ENCODE assay signal across 1 cellular context in genomic region chr21:33654412-33654811, GRCh38.
TF ChIP-seq lines count a peak whose summit lies in the region.

No MANE protein-coding gene starts in this region.

TF ChIP-seq in IMR-90, 13 proteins besides CTCF, POLR2A, EP300 and RAD21:
- TF ChIP-seq FOS (IDR thresholded peaks at IDR 0.05; ENCODE audit: low read depth, low read length) = no peak
- no peak for TF ChIP-seq MXI1 (IDR thresholded peaks at IDR 0.05; ENCODE audit: borderline replicate concordance, low read depth, low read length)
- TF ChIP-seq CHD1 (IDR thresholded peaks at IDR 0.05; ENCODE audit: low read depth, low read length) = no peak
- no peak for TF ChIP-seq RFX5 (IDR thresholded peaks at IDR 0.05; ENCODE audit: low read depth, low read length)
- no peak for TF ChIP-seq MAZ (IDR thresholded peaks at IDR 0.05; ENCODE audit: borderline replicate concordance, low read depth, low read length)
- TF ChIP-seq, protein P1, sequence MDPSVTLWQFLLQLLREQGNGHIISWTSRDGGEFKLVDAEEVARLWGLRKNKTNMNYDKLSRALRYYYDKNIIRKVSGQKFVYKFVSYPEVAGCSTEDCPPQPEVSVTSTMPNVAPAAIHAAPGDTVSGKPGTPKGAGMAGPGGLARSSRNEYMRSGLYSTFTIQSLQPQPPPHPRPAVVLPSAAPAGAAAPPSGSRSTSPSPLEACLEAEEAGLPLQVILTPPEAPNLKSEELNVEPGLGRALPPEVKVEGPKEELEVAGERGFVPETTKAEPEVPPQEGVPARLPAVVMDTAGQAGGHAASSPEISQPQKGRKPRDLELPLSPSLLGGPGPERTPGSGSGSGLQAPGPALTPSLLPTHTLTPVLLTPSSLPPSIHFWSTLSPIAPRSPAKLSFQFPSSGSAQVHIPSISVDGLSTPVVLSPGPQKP (IDR thresholded peaks at IDR 0.05; ENCODE audit: borderline replicate concordance, low read depth, low read length) = no peak
- TF ChIP-seq SMC3 (IDR thresholded peaks at IDR 0.05; ENCODE audit: low read depth, low read length) = no peak
- no peak for TF ChIP-seq BHLHE40 (IDR thresholded peaks at IDR 0.05; ENCODE audit: low read depth, low read length)
TF ChIP-seq in IMR-90: peak in this region for 0.
